Comparison of ENCODE assay signal across 17 cellular contexts in the genomic region with DNA sequence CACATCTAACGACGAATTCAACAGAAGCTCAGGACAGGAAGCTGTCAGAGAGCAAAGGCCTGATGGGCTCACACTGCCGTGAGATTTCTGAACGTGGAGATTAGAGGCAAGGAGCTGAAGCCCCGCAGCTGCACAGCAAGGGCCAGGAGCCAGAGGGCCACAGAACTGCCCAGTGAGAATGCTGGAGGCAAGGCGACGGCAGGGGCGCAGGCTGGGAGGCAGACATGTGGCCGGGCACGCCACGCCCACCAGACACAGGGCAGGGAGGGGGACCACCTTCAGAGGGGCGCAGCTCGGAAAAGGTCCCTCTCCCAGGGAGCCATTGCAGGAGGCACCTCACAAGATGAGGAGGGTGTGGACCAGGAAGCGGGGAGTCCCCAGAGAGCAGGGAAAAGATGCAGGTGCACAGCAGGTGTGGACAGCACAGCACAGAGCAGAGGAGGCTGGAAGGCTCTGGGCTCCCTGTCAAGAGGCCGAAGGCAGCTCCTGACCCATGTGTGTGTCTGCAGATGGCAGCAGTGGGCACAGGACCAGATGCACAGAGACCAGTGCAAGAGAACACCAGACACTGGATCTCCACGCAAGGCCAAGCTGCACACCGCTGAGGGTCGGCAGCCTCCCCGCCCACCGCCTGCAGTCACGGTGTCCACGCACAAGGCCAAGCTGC. TPM values are rescaled to one million over a fixed set of nuclear protein-coding genes. Genes with fewer than 3 reads are reported as not detected.
DNase-seq lines count a peak whose midpoint lies in the region; ATAC-seq and TF ChIP-seq lines count a peak whose summit lies in the region.
"Had no signal": no experiment of that assay in that cellular context is flagged by ENCODE, and none has a peak within 500 bp of the region (broad histone marks: within the 10 kb centered on the region; RNA-seq: fewer than 3 reads in every experiment).

No MANE protein-coding gene starts in this region.

- WGBS in H9 (ENCODE audit: extremely low coverage, insufficient read length, low lambda C conversion rate) = no CpG with 5 or more reads among the region's 22 CpGs
- WGBS in body of pancreas, 2 donors = 41 to 61% methylated on average over 15 to 16 of the region's 22 CpGs

- no peak overlapping the region for H2BK120ac ChIP-seq in H9 (ENCODE audit: low read depth, low read length, poor library complexity, severe bottlenecking)

- no TSS peak for BruUV-seq in A673 (replicated peaks; lab: Mats Ljungman, UMichigan)

- H3K14ac ChIP-seq in H9 (ENCODE audit: insufficient read depth, low read length) = no peak overlapping the region; the same call in 1 of the 2 replicates

- H3K4me1 ChIP-seq in H9 (ENCODE audit: insufficient read depth, low read length) = no peaks in the 10 kb centered on the region
- H3K4me1 ChIP-seq in body of pancreas = peaks cover 52% of the 10 kb centered on the region
- no peaks in the 10 kb centered on the region for H3K4me1 ChIP-seq in A673 (ENCODE audit: insufficient read depth, low read length, poor library complexity, severe bottlenecking)

- no peak for TF ChIP-seq POLR2A in body of pancreas (IDR thresholded peaks at IDR 0.05)

- CTCF ChIA-PET in A673 (lab: Charles Lee) = no interaction called here
- CTCF ChIA-PET in HEK293T (lab: Yijun Ruan, JAX) = no interaction called here

- intact Hi-C loops in body of pancreas (cut with DNase I) (no loop called here), A673 (cut with micrococcal nuclease; ENCODE audit: unreplicated experiment) (no loop called here)

- H2AFZ ChIP-seq in H9 (ENCODE audit: low read length) = no peak overlapping the region
- H2AFZ ChIP-seq: GM23248, PC-9 had no signal

- H4K91ac ChIP-seq in H9 (ENCODE audit: insufficient read length, low read depth, low read length) = no peak overlapping the region

- ATAC-seq in body of pancreas = peak; percentile 82

- H3K4me3 ChIP-seq in body of pancreas = no peak overlapping the region
- no peak overlapping the region for H3K4me3 ChIP-seq in A673 (ENCODE audit: low read depth, low read length, poor library complexity, severe bottlenecking)
- H3K4me3 ChIP-seq: GM23248, PC-9 had no signal

- no peak overlapping the region for H3K4ac ChIP-seq in H9 (ENCODE audit: low read depth, low read length)

- no peaks in the 10 kb centered on the region for H3K27me3 Mint-ChIP-seq in H9 (ENCODE audit: low read depth)
- no peaks in the 10 kb centered on the region for H3K27me3 Mint-ChIP-seq in nephron progenitor cell (ENCODE audit: low read depth, poor library complexity)
- H3K27me3 Mint-ChIP-seq: B cell had no signal

- no peak overlapping the region for H3K56ac ChIP-seq in H9 (ENCODE audit: insufficient read length, low read depth, low read length)

- POLR2A ChIA-PET in A673 (lab: Charles Lee; ENCODE audit: low non-redundant PET) = no interaction called here
- POLR2A ChIA-PET in HEK293T (lab: Yijun Ruan, JAX) = interaction anchor here (1.3 kb wide), 1 partner anchor 23 kb away, joined by 3 read pairs; a partner anchor contains a TSS

- no peaks in the 10 kb centered on the region for H3K27me3 ChIP-seq in H9 (ENCODE audit: insufficient read depth, low read length)
- no peaks in the 10 kb centered on the region for H3K27me3 ChIP-seq in body of pancreas
- H3K27me3 ChIP-seq in A673 (replicated peaks; ENCODE audit: insufficient read depth, low read depth, low read length, poor library complexity) = no peaks in the 10 kb centered on the region

- H3K23ac ChIP-seq in H9 (ENCODE audit: insufficient read length, low read depth, low read length) = no peak overlapping the region

- H4K5ac ChIP-seq in H9 (ENCODE audit: insufficient read length, low read depth, low read length) = no peak overlapping the region

- no peak overlapping the region for H2BK5ac ChIP-seq in H9 (ENCODE audit: insufficient read length, low read length)

- no peaks in the 10 kb centered on the region for H3K36me3 ChIP-seq in body of pancreas (replicated peaks in 1 of 2; ENCODE audit: insufficient read depth in 1 of 2, low read depth in 2 of 2)
- H3K36me3 ChIP-seq in A673 (ENCODE audit: insufficient read depth, low read length, poor library complexity, severe bottlenecking) = no peaks in the 10 kb centered on the region

- H3K27ac ChIP-seq in H9 (ENCODE audit: insufficient read length, low read depth, low read length) (no peak overlapping the region), body of pancreas (peak overlapping the region in 3 of 4 donors; percentile 5 to 64 (median 49)), A673 (ENCODE audit: low read depth, low read length, poor library complexity, severe bottlenecking) (no peak overlapping the region)
- H3K27ac ChIP-seq: GM23248, KMS-11, PC-9 had no signal

- no peaks in the 10 kb centered on the region for H3K23me2 ChIP-seq in H9 (ENCODE audit: insufficient read length, low read depth, low read length, poor library complexity, severe bottlenecking)

- no peak overlapping the region for H2BK20ac ChIP-seq in H9 (ENCODE audit: low read depth, low read length, poor library complexity, severe bottlenecking)

- H3K4me3 Mint-ChIP-seq in H9 (no peak overlapping the region), nephron progenitor cell (no peak overlapping the region)
- H3K4me3 Mint-ChIP-seq: B cell; CD8-positive, alpha-beta memory T cell had no signal

- H2BK15ac ChIP-seq in H9 (ENCODE audit: low read depth, low read length) = no peak overlapping the region

- TF ChIP-seq CTCF in H9 (conservative IDR thresholded peaks at IDR 0.05) = no peak
- TF ChIP-seq CTCF in body of pancreas (IDR thresholded peaks at IDR 0.05) = no peak
- TF ChIP-seq CTCF in nephron progenitor cell (IDR thresholded peaks at IDR 0.05) = no peak
- no peak for TF ChIP-seq CTCF in A673 (conservative IDR thresholded peaks at IDR 0.05; ENCODE audit: low read depth, low read length)

- H4K20me1 ChIP-seq in H9 (ENCODE audit: control insufficient read depth, insufficient read depth, insufficient read length) = no peaks in the 10 kb centered on the region

- H3K18ac ChIP-seq in H9 (ENCODE audit: insufficient read length, low read depth, low read length) = no peak overlapping the region

- no peak overlapping the region for H3T11ph ChIP-seq in H9 (ENCODE audit: low read length)

- DNase-seq in H9 = peak; percentile 19
- DNase-seq in body of pancreas = peak; percentile 85 to 98 (median 94)
- DNase-seq in nephron progenitor cell = no peak
- DNase-seq in putamen (ENCODE audit: low spot score) = no peak
- DNase-seq in activated CD8-positive, alpha-beta memory T cell treated with anti-CD3 and anti-CD28 coated beads, Interleukin-2, amount 50 U/mL, for 48 hours = no peak
- DNase-seq in A673 (ENCODE audit: low spot score) = no peak
- no peak for DNase-seq in HEK293T (ENCODE audit: extremely low spot score)
- DNase-seq: CD8-positive, alpha-beta memory T cell; GM23248; NCI-H1436; NCI-H2029; NCI-H2171; NCI-H446 treated with DMSO at 0.1 percent for 48 hours; PC-9; Right ventricle myocardium superior had no signal

- H3K79me1 ChIP-seq in H9 (ENCODE audit: insufficient read depth, low read depth, low read length, poor library complexity, severe bottlenecking) = no peaks in the 10 kb centered on the region

- H3K79me2 ChIP-seq in H9 (ENCODE audit: insufficient read depth, low read length) = no peaks in the 10 kb centered on the region

- no peak overlapping the region for H3K4me2 ChIP-seq in H9 (ENCODE audit: insufficient read depth, insufficient read length, low read length)
- H3K4me2 ChIP-seq: KMS-11, PC-9 had no signal

- H3K27ac Mint-ChIP-seq in H9 = no peak overlapping the region; a peak in 1 of 7 replicates
- H3K27ac Mint-ChIP-seq in nephron progenitor cell = peak overlapping the region; percentile 64
- H3K27ac Mint-ChIP-seq: B cell had no signal

- H2AK5ac ChIP-seq in H9 (ENCODE audit: insufficient read length, low read length) = no peak overlapping the region

- no peak overlapping the region for H2BK12ac ChIP-seq in H9 (ENCODE audit: insufficient read length, low read depth, low read length)

- H3K9me3 ChIP-seq in H9 (ENCODE audit: control insufficient read depth, low read depth, low read length) = no peaks in the 10 kb centered on the region
- no peaks in the 10 kb centered on the region for H3K9me3 ChIP-seq in body of pancreas
- no peaks in the 10 kb centered on the region for H3K9me3 ChIP-seq in A673 (ENCODE audit: low read depth, low read length, poor library complexity, severe bottlenecking)

- no peaks in the 10 kb centered on the region for H3K9me3 Mint-ChIP-seq in H9
- H3K9me3 Mint-ChIP-seq in nephron progenitor cell = no peaks in the 10 kb centered on the region
- H3K9me3 Mint-ChIP-seq: CD8-positive, alpha-beta memory T cell had no signal

- H4K8ac ChIP-seq in H9 (replicated peaks; ENCODE audit: insufficient read length, low read depth, low read length) = no peak overlapping the region

- H3K9ac ChIP-seq in H9 (ENCODE audit: extremely low read depth, insufficient read length, low read length) = no peak overlapping the region
- H3K9ac ChIP-seq: GM23248, KMS-11 had no signal

- H3K36me3 Mint-ChIP-seq in H9 (ENCODE audit: insufficient read depth in 1 of 3, low read depth in 3 of 3) (peaks cover 0 to 2% (median 0%) of the 10 kb centered on the region in 3 experiments; a peak in 1 of 7 replicates), nephron progenitor cell (ENCODE audit: low read depth) (peaks cover 16% of the 10 kb centered on the region)

- H3K4me1 Mint-ChIP-seq in H9 (peaks cover 0 to 4% of the 10 kb centered on the region in 2 experiments; a peak in 2 of 4 replicates), nephron progenitor cell (peaks cover 26% of the 10 kb centered on the region)

TF ChIP-seq in HEK293T, 16 proteins besides CTCF, POLR2A, EP300 and RAD21:
- TF ChIP-seq ELF4 (IDR thresholded peaks at IDR 0.05) (no peak), CTBP1 (IDR thresholded peaks at IDR 0.05; ENCODE audit: borderline replicate concordance) (no peak)
TF ChIP-seq in HEK293T: peak in this region for 0.

RNA-seq across cellular contexts. Expression of a gene that starts 23.0 kb away (rescaled TPM):
- total RNA-seq in H9 (2021) = 22.9 and 23.3 TPM in 2 replicates
- 10 to 100 TPM; 13.0 to 22.4 TPM for total RNA-seq in body of pancreas
- 39.5 and 39.9 TPM in 2 replicates for total RNA-seq in A673 (2021)

RNA-seq across cellular contexts. Expression of a gene that starts 29.4 kb away (rescaled TPM):
- 27.0 and 28.3 TPM in 2 replicates for total RNA-seq in H9 (2021)
- 10 to 100 TPM; 54.5 to 86.7 TPM for total RNA-seq in body of pancreas
- 41.8 and 48.0 TPM in 2 replicates for total RNA-seq in A673 (2021)

RNA-seq across cellular contexts. Expression of a gene that starts 43.2 kb away (rescaled TPM):
- total RNA-seq in H9 (2021) = 63.5 and 72.5 TPM in 2 replicates
- 100 to 1,000 TPM in 1 of 2 donors, 10 to 100 TPM in 1; 56.6 to 102 TPM for total RNA-seq in body of pancreas
- total RNA-seq in A673 (2021) = 52.5 and 63.4 TPM in 2 replicates

Comparison
In these comparisons a context has a peak if more than half of its experiments do, and no peak if none do; other contexts are left out.
1. DNase-seq: peak in H9 (single experiment) and body of pancreas (4 of 4); none in nephron progenitor cell (single experiment), putamen (single experiment), activated CD8-positive, alpha-beta memory T cell treated with anti-CD3 and anti-CD28 coated beads, Interleukin-2, amount 50 U/mL, for 48 hours (single experiment), A673 (single experiment) and HEK293T (single experiment).
2. H3K27ac ChIP-seq: peak in body of pancreas (3 of 4); none in H9 (single experiment) and A673 (single experiment).